In genomic region chr4:87050596-87050995, GRCh38 we compare ENCODE assay signal across 13 cellular contexts.
DNase-seq lines count a peak whose midpoint lies in the region; ATAC-seq and TF ChIP-seq lines count a peak whose summit lies in the region.
"Had no signal": no experiment of that assay in that cellular context is flagged by ENCODE, and none has a peak within 500 bp of the region (broad histone marks: within the 10 kb centered on the region; RNA-seq: fewer than 3 reads in every experiment).

No MANE protein-coding gene starts in this region.

- H3K9me3 ChIP-seq in right atrium auricular region: no peaks in the 10 kb centered on the region

- TF ChIP-seq CTCF in right atrium auricular region (IDR thresholded peaks at IDR 0.05): no peak

- H3K4me1 ChIP-seq in right atrium auricular region: peaks cover 0 to 88% of the 10 kb centered on the region in 2 donors

- peaks cover 39% of the 10 kb centered on the region for H3K36me3 Mint-ChIP-seq in activated T-helper 1 cell treated with anti-CD3 and anti-CD28 coated beads, Interleukin-12 subunit alpha, Interleukin-12 subunit beta, Interleukin-2, Interleukin-4 antibody, amounts not matched to agents 30 ng/mL and 10 ng/mL and 1 ng/mL, durations not matched to agents 14 hours and 24 hours and 36 hours (ENCODE audit: low read depth)
- peaks cover 28 to 47% of the 10 kb centered on the region in 2 donors for H3K36me3 Mint-ChIP-seq in stimulated activated naive B cell treated with anti-CD40 and anti-IgM and Interleukin-4, amounts not matched to agents 10 μg/mL and 1 μg/mL and 100 μg/mL, for 72 hours

- peak overlapping the region; percentile 56 to 81 for H3K27ac ChIP-seq in right atrium auricular region

- intact Hi-C loops in activated T-helper 1 cell treated with anti-CD3 and anti-CD28 coated beads, Interleukin-12 subunit alpha, Interleukin-12 subunit beta, Interleukin-2, Interleukin-4 antibody, amounts not matched to agents 30 ng/mL and 10 ng/mL and 1 ng/mL, durations not matched to agents 14 hours and 24 hours and 36 hours (cut with micrococcal nuclease): loop anchor here (5.0 to 10.0 kb wide), 2 partner anchors 172 to 506 kb away; partner anchors contain the start of gene KLHL8

- H3K4me1 Mint-ChIP-seq in activated T-helper 1 cell treated with anti-CD3 and anti-CD28 coated beads, Interleukin-12 subunit alpha, Interleukin-12 subunit beta, Interleukin-2, Interleukin-4 antibody, amounts not matched to agents 30 ng/mL and 10 ng/mL and 1 ng/mL, durations not matched to agents 14 hours and 24 hours and 36 hours (ENCODE audit: low read depth): peaks cover 61% of the 10 kb centered on the region
- peaks cover 39 to 67% of the 10 kb centered on the region in 2 donors for H3K4me1 Mint-ChIP-seq in stimulated activated naive B cell treated with anti-CD40 and anti-IgM and Interleukin-4, amounts not matched to agents 10 μg/mL and 1 μg/mL and 100 μg/mL, for 72 hours

- H3K27me3 ChIP-seq in right atrium auricular region: no peaks in the 10 kb centered on the region
- H3K27me3 ChIP-seq: BLaER1 treated with 17β-estradiol and CSF1 and Interleukin-3, amounts not matched to agents 10 nM and 100 nM had no signal

- H3K36me3 ChIP-seq in right atrium auricular region: peaks cover 10% of the 10 kb centered on the region

- H3K27me3 Mint-ChIP-seq in activated T-helper 1 cell treated with anti-CD3 and anti-CD28 coated beads, Interleukin-12 subunit alpha, Interleukin-12 subunit beta, Interleukin-2, Interleukin-4 antibody, amounts not matched to agents 30 ng/mL and 10 ng/mL and 1 ng/mL, durations not matched to agents 14 hours and 24 hours and 36 hours (ENCODE audit: insufficient read depth): no peaks in the 10 kb centered on the region
- H3K27me3 Mint-ChIP-seq in stimulated activated naive B cell treated with anti-CD40 and anti-IgM and Interleukin-4, amounts not matched to agents 10 μg/mL and 1 μg/mL and 100 μg/mL, for 72 hours: no peaks in the 10 kb centered on the region

- DNase-seq in activated T-helper 1 cell treated with anti-CD3 and anti-CD28 coated beads, Interleukin-12 subunit alpha, Interleukin-12 subunit beta, Interleukin-2, Interleukin-4 antibody, amounts not matched to agents 30 ng/mL and 10 ng/mL and 1 ng/mL, durations not matched to agents 14 hours and 24 hours and 36 hours (ENCODE audit: low spot score): no peak
- peak; percentile 89 for DNase-seq in right atrium auricular region (ENCODE audit: low spot score)
- DNase-seq in stimulated activated naive B cell treated with anti-CD40 and anti-IgM and Interleukin-4, amounts not matched to agents 10 μg/mL and 1 μg/mL and 100 μg/mL, for 72 hours: no peak
- DNase-seq in RPMI8226: no peak
- DNase-seq: activated T-cell treated with anti-CD3 and anti-CD28 coated beads, Interleukin-2, amount 50 U/mL, for 1 hour; amniotic stem cell; DMS53; Karpas-422 had no signal

- peak overlapping the region; percentile 73 for H3K27ac Mint-ChIP-seq in activated T-helper 1 cell treated with anti-CD3 and anti-CD28 coated beads, Interleukin-12 subunit alpha, Interleukin-12 subunit beta, Interleukin-2, Interleukin-4 antibody, amounts not matched to agents 30 ng/mL and 10 ng/mL and 1 ng/mL, durations not matched to agents 14 hours and 24 hours and 36 hours
- peak overlapping the region; percentile 62 for H3K27ac Mint-ChIP-seq in stimulated activated naive B cell treated with anti-CD40 and anti-IgM and Interleukin-4, amounts not matched to agents 10 μg/mL and 1 μg/mL and 100 μg/mL, for 72 hours

- no peak overlapping the region for H3K4me3 ChIP-seq in right atrium auricular region
- H3K4me3 ChIP-seq: BLaER1 treated with 17β-estradiol and CSF1 and Interleukin-3, amounts not matched to agents 10 nM and 100 nM had no signal

- no peak overlapping the region for H3K4me3 Mint-ChIP-seq in activated T-helper 1 cell treated with anti-CD3 and anti-CD28 coated beads, Interleukin-12 subunit alpha, Interleukin-12 subunit beta, Interleukin-2, Interleukin-4 antibody, amounts not matched to agents 30 ng/mL and 10 ng/mL and 1 ng/mL, durations not matched to agents 14 hours and 24 hours and 36 hours
- H3K4me3 Mint-ChIP-seq in stimulated activated naive B cell treated with anti-CD40 and anti-IgM and Interleukin-4, amounts not matched to agents 10 μg/mL and 1 μg/mL and 100 μg/mL, for 72 hours: peak overlapping the region in 1 of 2 donors; percentile 7
- H3K4me3 Mint-ChIP-seq: neural crest cell had no signal

- H3K9me3 Mint-ChIP-seq in activated T-helper 1 cell treated with anti-CD3 and anti-CD28 coated beads, Interleukin-12 subunit alpha, Interleukin-12 subunit beta, Interleukin-2, Interleukin-4 antibody, amounts not matched to agents 30 ng/mL and 10 ng/mL and 1 ng/mL, durations not matched to agents 14 hours and 24 hours and 36 hours: no peaks in the 10 kb centered on the region
- peaks cover 0 to 1% of the 10 kb centered on the region in 2 donors for H3K9me3 Mint-ChIP-seq in stimulated activated naive B cell treated with anti-CD40 and anti-IgM and Interleukin-4, amounts not matched to agents 10 μg/mL and 1 μg/mL and 100 μg/mL, for 72 hours
- H3K9me3 Mint-ChIP-seq: neural crest cell had no signal

- ATAC-seq in GM18909 (IDR thresholded peaks at IDR 0.05; ENCODE audit: poor library complexity, unreplicated experiment): peak; percentile 4
- ATAC-seq in stimulated activated naive B cell treated with anti-CD40 and anti-IgM and Interleukin-4, amounts not matched to agents 10 μg/mL and 1 μg/mL and 100 μg/mL, for 72 hours (replicated peaks): peak in 1 of 2 donors; percentile 44
- ATAC-seq in GM21390 (IDR thresholded peaks at IDR 0.05; ENCODE audit: unreplicated experiment): no peak
- no peak for ATAC-seq in GM19328 (IDR thresholded peaks at IDR 0.05; ENCODE audit: unreplicated experiment)
